Comparison of ENCODE assay signal across 19 cellular contexts in genomic region chr5:165459232-165459631, GRCh38.
"Had no signal": no experiment of that assay in that cellular context is flagged by ENCODE, and none has a peak within 500 bp of the region (broad histone marks: within the 10 kb centered on the region; RNA-seq: fewer than 3 reads in every experiment).

No MANE protein-coding gene starts in this region.

- H3K4me3 ChIP-seq: MG63 had no signal

- DNase-seq: Karpas-422; KG1; MG63; NCI-H1092 treated with DMSO at 0.1 percent for 48 hours; NCI-H1436; NCI-H187; NCI-H2029; NCI-H2081 treated with DMSO at 0.1 percent for 48 hours; NCI-H2171; NCI-H226; NCI-H510A; NCI-H524 treated with DMSO at 0.1 percent for 48 hours; NCI-H774; NK-92 treated with Interleukin-12 subunit alpha and Interleukin-12 subunit beta, amount 100 ng/mL, for 24 hours; PC-3; SHP77; SK-N-SH had no signal

- ATAC-seq: Panc1, PC-3 had no signal

- H3K9ac ChIP-seq: SK-N-SH had no signal

- H3K27me3 ChIP-seq: MG63 had no signal

- H3K4me2 ChIP-seq: SK-N-SH had no signal

- H3K27ac ChIP-seq: RWPE1 had no signal

- H3K9me3 ChIP-seq: MG63, SK-N-SH had no signal

- H3K36me3 ChIP-seq: MG63 had no signal
